ENCODE assay signal across 8 cellular contexts in genomic region chr12:54360717-54361456, GRCh38. TPM values are rescaled to one million over a fixed set of nuclear protein-coding genes. Genes with fewer than 3 reads are reported as not detected.
DNase-seq lines count a peak whose midpoint lies in the region; ATAC-seq and TF ChIP-seq lines count a peak whose summit lies in the region.

No MANE protein-coding gene starts in this region.

- H3K9me3 ChIP-seq in Loucy (ENCODE audit: insufficient read depth, low read depth, low read length) (no peaks in the 10 kb centered on the region), RWPE2 (ENCODE audit: severe bottlenecking) (no peaks in the 10 kb centered on the region), right atrium auricular region (no peaks in the 10 kb centered on the region), gastrocnemius medialis (no peaks in the 10 kb centered on the region)

- no peaks in the 10 kb centered on the region for H3K36me3 ChIP-seq in Loucy (ENCODE audit: insufficient read depth, low read length)
- H3K36me3 ChIP-seq in RWPE2 (ENCODE audit: low read depth): no peaks in the 10 kb centered on the region
- no peaks in the 10 kb centered on the region for H3K36me3 ChIP-seq in right atrium auricular region
- H3K36me3 ChIP-seq in gastrocnemius medialis: no peaks in the 10 kb centered on the region

- H3K9ac ChIP-seq in Loucy (ENCODE audit: low read depth, low read length, poor library complexity, severe bottlenecking): peak overlapping the region; percentile 75

- peak; percentile 35; the same call in 2 of the 3 replicates for ATAC-seq in RWPE2 (ENCODE audit: low read depth)
- no peak for ATAC-seq in gastrocnemius medialis
- no peak for ATAC-seq in HG02885 (IDR thresholded peaks at IDR 0.05; ENCODE audit: poor library complexity, unreplicated experiment)
- ATAC-seq in HG02571 (IDR thresholded peaks at IDR 0.05; ENCODE audit: unreplicated experiment): no peak

- peak; percentile 93 for DNase-seq in DMS53 (lab: John Stamatoyannopoulos, UW)
- no peak for DNase-seq in RWPE2 (ENCODE audit: low spot score)
- peak; percentile 46 for DNase-seq in amniotic stem cell (lab: John Stamatoyannopoulos, UW)
- DNase-seq in right atrium auricular region (ENCODE audit: low spot score): no peak
- DNase-seq in gastrocnemius medialis: peak in 1 of 2 donors; percentile 71

- peaks cover 38% of the 10 kb centered on the region for H3K4me1 ChIP-seq in Loucy (ENCODE audit: insufficient read depth, low read length, poor library complexity, severe bottlenecking)
- peaks cover 9% of the 10 kb centered on the region for H3K4me1 ChIP-seq in RWPE2 (ENCODE audit: insufficient read depth, poor library complexity, severe bottlenecking)
- peaks cover 0 to 29% of the 10 kb centered on the region in 2 donors for H3K4me1 ChIP-seq in right atrium auricular region
- H3K4me1 ChIP-seq in gastrocnemius medialis: peaks cover 12 to 18% of the 10 kb centered on the region in 2 donors

- peaks cover 9% of the 10 kb centered on the region; the same call in 1 of the 2 replicates for H3K79me2 ChIP-seq in Loucy (ENCODE audit: insufficient read depth, low read length)

- peak overlapping the region; percentile 69 for H3K27ac ChIP-seq in RWPE2 (ENCODE audit: poor library complexity, severe bottlenecking)
- H3K27ac ChIP-seq in right atrium auricular region: peak overlapping the region; percentile 86 to 90
- H3K27ac ChIP-seq in gastrocnemius medialis: peak overlapping the region; percentile 88 to 94 (median 89)

- no peak overlapping the region for H3K4me3 ChIP-seq in Loucy (ENCODE audit: low read length, poor library complexity, severe bottlenecking)
- H3K4me3 ChIP-seq in RWPE2 (ENCODE audit: severe bottlenecking): no peak overlapping the region
- no peak overlapping the region for H3K4me3 ChIP-seq in right atrium auricular region
- H3K4me3 ChIP-seq in gastrocnemius medialis: no peak overlapping the region

- H3K9me2 ChIP-seq in Loucy (replicated peaks; ENCODE audit: low read depth, low read length): no peaks in the 10 kb centered on the region

- peak overlapping the region; percentile 92 for H3K4me2 ChIP-seq in Loucy (ENCODE audit: low read depth, low read length, poor library complexity, severe bottlenecking)

- TF ChIP-seq POLR2A in gastrocnemius medialis (IDR thresholded peaks at IDR 0.05): no peak

- in situ Hi-C loops in gastrocnemius medialis (cut with MboI; ENCODE audit: low sequenced_read_pairs in 4 of 4): loop anchor here (5.0 to 25.0 kb wide), 4 partner anchors 136 to 374 kb away; partner anchors contain the start of genes HOXC10 (in 2 of the 4), HOXC8 (in 2 of the 4) and HOXC9 (in 2 of the 4)

- H3K27me3 ChIP-seq in Loucy (ENCODE audit: insufficient read depth, low read length, poor library complexity, severe bottlenecking) (no peaks in the 10 kb centered on the region), RWPE2 (ENCODE audit: insufficient read depth, poor library complexity, severe bottlenecking) (no peaks in the 10 kb centered on the region), right atrium auricular region (no peaks in the 10 kb centered on the region), gastrocnemius medialis (no peaks in the 10 kb centered on the region)

- no peak overlapping the region for H2AFZ ChIP-seq in Loucy (ENCODE audit: low read length)

- H4K20me1 ChIP-seq in Loucy (ENCODE audit: insufficient read depth, low read length, poor library complexity, severe bottlenecking): no peaks in the 10 kb centered on the region

- 0 out of 2 replicates have a peak, but pooled peaks cover 2% of the 10 kb centered on the region for H3F3A ChIP-seq in Loucy (ENCODE audit: low read depth)

- intact Hi-C loops in gastrocnemius medialis (cut with DNase I; ENCODE audit: low total_unique reads): loop anchor here (1.0 to 5.0 kb wide), 3 partner anchors 34 to 140 kb away; partner anchors contain the start of gene COPZ1

- TF ChIP-seq CTCF in Loucy (conservative IDR thresholded peaks at IDR 0.05; ENCODE audit: low read length): peak; percentile 98
- TF ChIP-seq CTCF in RWPE2 (IDR thresholded peaks at IDR 0.05; ENCODE audit: poor library complexity, severe bottlenecking): peak; percentile 94
- TF ChIP-seq CTCF in right atrium auricular region (IDR thresholded peaks at IDR 0.05): peak; percentile 67 to 79
- peak; percentile 71 to 80 (median 77) for TF ChIP-seq CTCF in gastrocnemius medialis (IDR thresholded peaks at IDR 0.05 in 4 of 5, conservative IDR thresholded peaks at IDR 0.05 in 1 of 5)

RNA-seq across cellular contexts. Expression of gene GPR84, which starts 3.4 kb away (rescaled TPM):
- total RNA-seq in right atrium auricular region: under 1 TPM in 1 of 2 donors, not detected in 1; 0.43 TPM
- total RNA-seq in gastrocnemius medialis: under 1 TPM in 2 of 4 donors, not detected in 2; 0.49 to 0.51 TPM

RNA-seq across cellular contexts. Expression of gene ZNF385A, which starts 23.6 kb away (rescaled TPM):
- total RNA-seq in right atrium auricular region: 10 to 100 TPM in 1 of 2 donors, 1 to 10 TPM in 1; 6.7 to 12.7 TPM
- total RNA-seq in gastrocnemius medialis: 10 to 100 TPM in 3 of 4 donors, 1 to 10 TPM in 1; 3.3 to 21.0 (median 18.3) TPM

RNA-seq across cellular contexts. Expression of gene COPZ1, which starts 36.0 kb away (rescaled TPM):
- total RNA-seq in right atrium auricular region (100 to 1,000 TPM in 1 of 2 donors, 10 to 100 TPM in 1; 79.2 to 154 TPM), gastrocnemius medialis (100 to 1,000 TPM in 2 of 4 donors, 10 to 100 TPM in 2; 91.8 to 145 (median 107) TPM)

RNA-seq across cellular contexts. Expression of gene ITGA5, which starts 58.2 kb away (rescaled TPM):
- total RNA-seq in right atrium auricular region (100 to 1,000 TPM in 1 of 2 donors, 10 to 100 TPM in 1; 80.5 to 144 TPM), gastrocnemius medialis (10 to 100 TPM; 26.5 to 34.1 (median 30.9) TPM)

Comparison
In these comparisons a context has a peak if more than half of its experiments do, and no peak if none do; other contexts are left out.
1. DNase-seq: peak in DMS53 (single experiment) and amniotic stem cell (single experiment); none in RWPE2 (single experiment) and right atrium auricular region (single experiment).
2. Peak in every context shown above with its lines, with median percentiles within 50 percentile points of each other: CTCF ChIP-seq and H3K27ac ChIP-seq.